In genomic region chr20:59666586-59666985, GRCh38 we compare ENCODE assay signal across 15 cellular contexts.
DNase-seq lines count a peak whose midpoint lies in the region; ATAC-seq and TF ChIP-seq lines count a peak whose summit lies in the region.
"Had no signal": no experiment of that assay in that cellular context is flagged by ENCODE, and none has a peak within 500 bp of the region (broad histone marks: within the 10 kb centered on the region; RNA-seq: fewer than 3 reads in every experiment).

No MANE protein-coding gene starts in this region.

- TF ChIP-seq CTCF in HEK293 (tag by site-specific recombination; IDR thresholded peaks at IDR 0.05) (no peak), type B pancreatic cell (conservative IDR thresholded peaks at IDR 0.05) (no peak), natural killer cell (IDR thresholded peaks at IDR 0.05) (no peak)

- H3K4me3 ChIP-seq in BLaER1 treated with 17β-estradiol and CSF1 and Interleukin-3, amounts not matched to agents 10 nM and 100 nM, result no peak overlapping the region
- no peak overlapping the region for H3K4me3 ChIP-seq in HEK293 (ENCODE audit: low read depth, low read length)
- H3K4me3 ChIP-seq: GM12878, HAP-1 had no signal

- no peak overlapping the region for H3K4me3 Mint-ChIP-seq in type B pancreatic cell
- H3K4me3 Mint-ChIP-seq in natural killer cell, result no peak overlapping the region
- H3K4me3 Mint-ChIP-seq: CD4-positive, alpha-beta T cell had no signal

- H3K9me3 Mint-ChIP-seq in type B pancreatic cell, result no peaks in the 10 kb centered on the region
- H3K9me3 Mint-ChIP-seq in natural killer cell, result no peaks in the 10 kb centered on the region
- H3K9me3 Mint-ChIP-seq: CD4-positive, alpha-beta T cell had no signal

- H3K36me3 Mint-ChIP-seq in type B pancreatic cell (no peaks in the 10 kb centered on the region), natural killer cell (no peaks in the 10 kb centered on the region)

- POLR2A ChIA-PET in HEK293 (lab: Yijun Ruan, JAX), result no interaction called here

- H3K27ac ChIP-seq in BLaER1 treated with 17β-estradiol and CSF1 and Interleukin-3, amounts not matched to agents 10 nM and 100 nM, result peak overlapping the region in 2 of 11 experiments; percentile 11 to 17; a peak in 2 of 22 replicates
- H3K27ac ChIP-seq in HEK293 (ENCODE audit: extremely low read depth, low read depth, low read length), result no peak overlapping the region
- H3K27ac ChIP-seq: C4-2B, HL-60 had no signal

- no peaks in the 10 kb centered on the region for H3K4me1 Mint-ChIP-seq in type B pancreatic cell (ENCODE audit: unreplicated experiment)
- H3K4me1 Mint-ChIP-seq in natural killer cell, result no peaks in the 10 kb centered on the region

- H3K27me3 ChIP-seq in BLaER1 treated with 17β-estradiol and CSF1 and Interleukin-3, amounts not matched to agents 10 nM and 100 nM, result no peaks in the 10 kb centered on the region

- H3K9me3 ChIP-seq in BLaER1 treated with 17β-estradiol and CSF1 and Interleukin-3, amounts not matched to agents 10 nM and 100 nM (replicated peaks in 1 of 11), result no peaks in the 10 kb centered on the region
- H3K9me3 ChIP-seq in HEK293 (ENCODE audit: control insufficient read depth, insufficient read depth, low read depth, low read length), result no peaks in the 10 kb centered on the region
- H3K9me3 ChIP-seq: BE2C, HAP-1 had no signal

- peak overlapping the region in 7 of 11 experiments; percentile 1 to 28 (median 15); a peak in 9 of 22 replicates for H3K4me2 ChIP-seq in BLaER1 treated with 17β-estradiol and CSF1 and Interleukin-3, amounts not matched to agents 10 nM and 100 nM

- H4K20me1 ChIP-seq in BLaER1 treated with 17β-estradiol and CSF1 and Interleukin-3, amounts not matched to agents 10 nM and 100 nM, result peaks cover 0 to 100% (median 10%) of the 10 kb centered on the region in 11 experiments; a peak in 12 of 22 replicates

- CTCF ChIA-PET in HEK293 (lab: Yijun Ruan, JAX), result interaction anchor here (0.7 kb wide), 1 partner anchor 69 kb away, joined by 3 read pairs; no protein-coding TSS in a partner anchor

- DNase-seq in islet precursor cell, result peak; percentile 32
- DNase-seq in type B pancreatic cell (ENCODE audit: extremely low spot score, unreplicated experiment), result peak; percentile 29
- no peak for DNase-seq in DMS79 treated with DMSO at 0.1 percent for 48 hours (lab: John Stamatoyannopoulos, UW)
- DNase-seq in natural killer cell, result no peak
- DNase-seq: BE2C; CD4-positive, alpha-beta T cell; DND-41; EL; GOT3 had no signal

- H3K36me3 ChIP-seq in BLaER1 treated with 17β-estradiol and CSF1 and Interleukin-3, amounts not matched to agents 10 nM and 100 nM, result peaks cover 0 to 100% (median 18%) of the 10 kb centered on the region in 11 experiments; a peak in 13 of 22 replicates
- no peaks in the 10 kb centered on the region for H3K36me3 ChIP-seq in HEK293 (ENCODE audit: control insufficient read depth in 2 of 2, insufficient read depth in 1 of 2, low read length in 2 of 2)
- H3K36me3 ChIP-seq: BE2C, HAP-1 had no signal

- intact Hi-C loops in natural killer cell (cut with micrococcal nuclease), result no loop called here

- H3K27me3 Mint-ChIP-seq in type B pancreatic cell (peaks cover 67% of the 10 kb centered on the region), natural killer cell (ENCODE audit: low read depth in 2 of 2) (peaks cover 7 to 10% of the 10 kb centered on the region in 2 donors)

- peak overlapping the region in 1 of 11 experiments; percentile 4; a peak in 1 of 22 replicates for H3K9ac ChIP-seq in BLaER1 treated with 17β-estradiol and CSF1 and Interleukin-3, amounts not matched to agents 10 nM and 100 nM

- H3K27ac Mint-ChIP-seq in type B pancreatic cell, result no peak overlapping the region
- no peak overlapping the region for H3K27ac Mint-ChIP-seq in natural killer cell
- H3K27ac Mint-ChIP-seq: CD4-positive, alpha-beta T cell had no signal

- no peak for ATAC-seq in natural killer cell
- ATAC-seq: GM12878 had no signal

- peaks cover 8 to 94% (median 76%) of the 10 kb centered on the region in 10 experiments for H3K4me1 ChIP-seq in BLaER1 treated with 17β-estradiol and CSF1 and Interleukin-3, amounts not matched to agents 10 nM and 100 nM
- H3K4me1 ChIP-seq in HEK293 (ENCODE audit: control insufficient read depth, insufficient read depth, low read length), result no peaks in the 10 kb centered on the region
- H3K4me1 ChIP-seq: BE2C, HAP-1 had no signal

TF ChIP-seq in HEK293, 187 proteins besides CTCF, POLR2A, EP300 and RAD21:
- TF ChIP-seq ZNF530 (tag by site-specific recombination; IDR thresholded peaks at IDR 0.05; ENCODE audit: low read depth) (no peak), ZBTB17 (tag by site-specific recombination; IDR thresholded peaks at IDR 0.05) (no peak), AEBP2 (tag by site-specific recombination; IDR thresholded peaks at IDR 0.05; ENCODE audit: borderline replicate concordance) (no peak), ZNF596 (tag by site-specific recombination; IDR thresholded peaks at IDR 0.05) (peak; percentile 65; the same call in 1 of the 2 replicates)
- TF ChIP-seq, protein P1, sequence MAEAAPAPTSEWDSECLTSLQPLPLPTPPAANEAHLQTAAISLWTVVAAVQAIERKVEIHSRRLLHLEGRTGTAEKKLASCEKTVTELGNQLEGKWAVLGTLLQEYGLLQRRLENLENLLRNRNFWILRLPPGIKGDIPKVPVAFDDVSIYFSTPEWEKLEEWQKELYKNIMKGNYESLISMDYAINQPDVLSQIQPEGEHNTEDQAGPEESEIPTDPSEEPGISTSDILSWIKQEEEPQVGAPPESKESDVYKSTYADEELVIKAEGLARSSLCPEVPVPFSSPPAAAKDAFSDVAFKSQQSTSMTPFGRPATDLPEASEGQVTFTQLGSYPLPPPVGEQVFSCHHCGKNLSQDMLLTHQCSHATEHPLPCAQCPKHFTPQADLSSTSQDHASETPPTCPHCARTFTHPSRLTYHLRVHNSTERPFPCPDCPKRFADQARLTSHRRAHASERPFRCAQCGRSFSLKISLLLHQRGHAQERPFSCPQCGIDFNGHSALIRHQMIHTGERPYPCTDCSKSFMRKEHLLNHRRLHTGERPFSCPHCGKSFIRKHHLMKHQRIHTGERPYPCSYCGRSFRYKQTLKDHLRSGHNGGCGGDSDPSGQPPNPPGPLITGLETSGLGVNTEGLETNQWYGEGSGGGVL (tag by site-specific recombination; IDR thresholded peaks at IDR 0.05), result no peak

Comparison
In these comparisons a context has a peak if more than half of its experiments do, and no peak if none do; other contexts are left out.
1. DNase-seq: peak in islet precursor cell (single experiment) and type B pancreatic cell (single experiment); none in DMS79 treated with DMSO at 0.1 percent for 48 hours (single experiment) and natural killer cell (single experiment).